In the genomic region with DNA sequence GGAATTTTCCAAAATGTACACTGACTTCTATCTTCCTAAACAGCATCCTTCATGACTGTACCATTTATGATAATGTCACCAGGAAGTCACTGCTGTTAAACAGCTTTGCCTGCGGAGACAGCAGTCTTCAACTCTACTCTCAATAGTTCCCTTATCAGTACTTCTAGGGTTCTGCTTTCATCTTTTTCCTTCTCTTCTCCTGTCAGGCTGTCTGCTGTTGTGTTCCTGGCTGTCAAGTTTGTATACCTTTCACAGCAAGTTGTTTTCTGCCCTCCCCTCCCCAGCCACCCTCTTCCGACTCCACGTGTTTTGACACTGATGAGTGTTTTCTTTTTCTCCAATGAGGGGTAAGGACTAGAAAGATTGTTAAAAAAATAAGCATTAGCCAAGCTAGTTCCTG, we compare ENCODE assay signal across 2 cellular contexts.
TF ChIP-seq lines count a peak whose summit lies in the region.

No MANE protein-coding gene starts in this region.

TF ChIP-seq in GM12878, 131 proteins besides CTCF, POLR2A, EP300 and RAD21 (continues in another document):
- TF ChIP-seq, protein P1, sequence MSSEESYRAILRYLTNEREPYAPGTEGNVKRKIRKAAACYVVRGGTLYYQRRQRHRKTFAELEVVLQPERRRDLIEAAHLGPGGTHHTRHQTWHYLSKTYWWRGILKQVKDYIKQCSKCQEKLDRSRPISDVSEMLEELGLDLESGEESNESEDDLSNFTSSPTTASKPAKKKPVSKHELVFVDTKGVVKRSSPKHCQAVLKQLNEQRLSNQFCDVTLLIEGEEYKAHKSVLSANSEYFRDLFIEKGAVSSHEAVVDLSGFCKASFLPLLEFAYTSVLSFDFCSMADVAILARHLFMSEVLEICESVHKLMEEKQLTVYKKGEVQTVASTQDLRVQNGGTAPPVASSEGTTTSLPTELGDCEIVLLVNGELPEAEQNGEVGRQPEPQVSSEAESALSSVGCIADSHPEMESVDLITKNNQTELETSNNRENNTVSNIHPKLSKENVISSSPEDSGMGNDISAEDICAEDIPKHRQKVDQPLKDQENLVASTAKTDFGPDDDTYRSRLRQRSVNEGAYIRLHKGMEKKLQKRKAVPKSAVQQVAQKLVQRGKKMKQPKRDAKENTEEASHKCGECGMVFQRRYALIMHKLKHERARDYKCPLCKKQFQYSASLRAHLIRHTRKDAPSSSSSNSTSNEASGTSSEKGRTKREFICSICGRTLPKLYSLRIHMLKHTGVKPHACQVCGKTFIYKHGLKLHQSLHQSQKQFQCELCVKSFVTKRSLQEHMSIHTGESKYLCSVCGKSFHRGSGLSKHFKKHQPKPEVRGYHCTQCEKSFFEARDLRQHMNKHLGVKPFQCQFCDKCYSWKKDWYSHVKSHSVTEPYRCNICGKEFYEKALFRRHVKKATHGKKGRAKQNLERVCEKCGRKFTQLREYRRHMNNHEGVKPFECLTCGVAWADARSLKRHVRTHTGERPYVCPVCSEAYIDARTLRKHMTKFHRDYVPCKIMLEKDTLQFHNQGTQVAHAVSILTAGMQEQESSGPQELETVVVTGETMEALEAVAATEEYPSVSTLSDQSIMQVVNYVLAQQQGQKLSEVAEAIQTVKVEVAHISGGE (CRISPR knock-in tag; IDR thresholded peaks at IDR 0.05): no peak
- TF ChIP-seq, protein P2, sequence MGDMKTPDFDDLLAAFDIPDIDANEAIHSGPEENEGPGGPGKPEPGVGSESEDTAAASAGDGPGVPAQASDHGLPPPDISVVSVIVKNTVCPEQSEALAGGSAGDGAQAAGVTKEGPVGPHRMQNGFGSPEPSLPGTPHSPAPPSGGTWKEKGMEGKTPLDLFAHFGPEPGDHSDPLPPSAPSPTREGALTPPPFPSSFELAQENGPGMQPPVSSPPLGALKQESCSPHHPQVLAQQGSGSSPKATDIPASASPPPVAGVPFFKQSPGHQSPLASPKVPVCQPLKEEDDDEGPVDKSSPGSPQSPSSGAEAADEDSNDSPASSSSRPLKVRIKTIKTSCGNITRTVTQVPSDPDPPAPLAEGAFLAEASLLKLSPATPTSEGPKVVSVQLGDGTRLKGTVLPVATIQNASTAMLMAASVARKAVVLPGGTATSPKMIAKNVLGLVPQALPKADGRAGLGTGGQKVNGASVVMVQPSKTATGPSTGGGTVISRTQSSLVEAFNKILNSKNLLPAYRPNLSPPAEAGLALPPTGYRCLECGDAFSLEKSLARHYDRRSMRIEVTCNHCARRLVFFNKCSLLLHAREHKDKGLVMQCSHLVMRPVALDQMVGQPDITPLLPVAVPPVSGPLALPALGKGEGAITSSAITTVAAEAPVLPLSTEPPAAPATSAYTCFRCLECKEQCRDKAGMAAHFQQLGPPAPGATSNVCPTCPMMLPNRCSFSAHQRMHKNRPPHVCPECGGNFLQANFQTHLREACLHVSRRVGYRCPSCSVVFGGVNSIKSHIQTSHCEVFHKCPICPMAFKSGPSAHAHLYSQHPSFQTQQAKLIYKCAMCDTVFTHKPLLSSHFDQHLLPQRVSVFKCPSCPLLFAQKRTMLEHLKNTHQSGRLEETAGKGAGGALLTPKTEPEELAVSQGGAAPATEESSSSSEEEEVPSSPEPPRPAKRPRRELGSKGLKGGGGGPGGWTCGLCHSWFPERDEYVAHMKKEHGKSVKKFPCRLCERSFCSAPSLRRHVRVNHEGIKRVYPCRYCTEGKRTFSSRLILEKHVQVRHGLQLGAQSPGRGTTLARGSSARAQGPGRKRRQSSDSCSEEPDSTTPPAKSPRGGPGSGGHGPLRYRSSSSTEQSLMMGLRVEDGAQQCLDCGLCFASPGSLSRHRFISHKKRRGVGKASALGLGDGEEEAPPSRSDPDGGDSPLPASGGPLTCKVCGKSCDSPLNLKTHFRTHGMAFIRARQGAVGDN (IDR thresholded peaks at IDR 0.05): no peak
- no peak for TF ChIP-seq TBL1XR1 (IDR thresholded peaks at IDR 0.05; ENCODE audit: low read depth, low read length)
- no peak for TF ChIP-seq TAF1 (IDR thresholded peaks at IDR 0.05; ENCODE audit: borderline replicate concordance, low read depth, low read length)
- no peak for TF ChIP-seq PAX8 (IDR thresholded peaks at IDR 0.05)
- TF ChIP-seq PAX5 (IDR thresholded peaks at IDR 0.05; ENCODE audit: borderline replicate concordance, low read depth, low read length): no peak
- no peak for TF ChIP-seq IKZF2 (IDR thresholded peaks at IDR 0.05)
- TF ChIP-seq, protein P3, sequence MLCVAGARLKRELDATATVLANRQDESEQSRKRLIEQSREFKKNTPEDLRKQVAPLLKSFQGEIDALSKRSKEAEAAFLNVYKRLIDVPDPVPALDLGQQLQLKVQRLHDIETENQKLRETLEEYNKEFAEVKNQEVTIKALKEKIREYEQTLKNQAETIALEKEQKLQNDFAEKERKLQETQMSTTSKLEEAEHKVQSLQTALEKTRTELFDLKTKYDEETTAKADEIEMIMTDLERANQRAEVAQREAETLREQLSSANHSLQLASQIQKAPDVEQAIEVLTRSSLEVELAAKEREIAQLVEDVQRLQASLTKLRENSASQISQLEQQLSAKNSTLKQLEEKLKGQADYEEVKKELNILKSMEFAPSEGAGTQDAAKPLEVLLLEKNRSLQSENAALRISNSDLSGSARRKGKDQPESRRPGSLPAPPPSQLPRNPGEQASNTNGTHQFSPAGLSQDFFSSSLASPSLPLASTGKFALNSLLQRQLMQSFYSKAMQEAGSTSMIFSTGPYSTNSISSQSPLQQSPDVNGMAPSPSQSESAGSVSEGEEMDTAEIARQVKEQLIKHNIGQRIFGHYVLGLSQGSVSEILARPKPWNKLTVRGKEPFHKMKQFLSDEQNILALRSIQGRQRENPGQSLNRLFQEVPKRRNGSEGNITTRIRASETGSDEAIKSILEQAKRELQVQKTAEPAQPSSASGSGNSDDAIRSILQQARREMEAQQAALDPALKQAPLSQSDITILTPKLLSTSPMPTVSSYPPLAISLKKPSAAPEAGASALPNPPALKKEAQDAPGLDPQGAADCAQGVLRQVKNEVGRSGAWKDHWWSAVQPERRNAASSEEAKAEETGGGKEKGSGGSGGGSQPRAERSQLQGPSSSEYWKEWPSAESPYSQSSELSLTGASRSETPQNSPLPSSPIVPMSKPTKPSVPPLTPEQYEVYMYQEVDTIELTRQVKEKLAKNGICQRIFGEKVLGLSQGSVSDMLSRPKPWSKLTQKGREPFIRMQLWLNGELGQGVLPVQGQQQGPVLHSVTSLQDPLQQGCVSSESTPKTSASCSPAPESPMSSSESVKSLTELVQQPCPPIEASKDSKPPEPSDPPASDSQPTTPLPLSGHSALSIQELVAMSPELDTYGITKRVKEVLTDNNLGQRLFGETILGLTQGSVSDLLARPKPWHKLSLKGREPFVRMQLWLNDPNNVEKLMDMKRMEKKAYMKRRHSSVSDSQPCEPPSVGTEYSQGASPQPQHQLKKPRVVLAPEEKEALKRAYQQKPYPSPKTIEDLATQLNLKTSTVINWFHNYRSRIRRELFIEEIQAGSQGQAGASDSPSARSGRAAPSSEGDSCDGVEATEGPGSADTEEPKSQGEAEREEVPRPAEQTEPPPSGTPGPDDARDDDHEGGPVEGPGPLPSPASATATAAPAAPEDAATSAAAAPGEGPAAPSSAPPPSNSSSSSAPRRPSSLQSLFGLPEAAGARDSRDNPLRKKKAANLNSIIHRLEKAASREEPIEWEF (IDR thresholded peaks at IDR 0.05; ENCODE audit: insufficient replicate concordance, low read depth, low read length): no peak
- no peak for TF ChIP-seq HDAC2 (IDR thresholded peaks at IDR 0.05)
- no peak for TF ChIP-seq BMI1 (IDR thresholded peaks at IDR 0.05; ENCODE audit: borderline replicate concordance)
- TF ChIP-seq YY1 (IDR thresholded peaks at IDR 0.05; ENCODE audit: low read depth, low read length): no peak
- no peak for TF ChIP-seq MYB (IDR thresholded peaks at IDR 0.05; ENCODE audit: borderline replicate concordance, low read depth, low read length)
- no peak for TF ChIP-seq IKZF1 (conservative IDR thresholded peaks at IDR 0.05)
- TF ChIP-seq LARP7 (IDR thresholded peaks at IDR 0.05): no peak

TF ChIP-seq in HEK293T, 16 proteins besides CTCF, POLR2A, EP300 and RAD21:
- TF ChIP-seq SP1 (IDR thresholded peaks at IDR 0.05): no peak
- TF ChIP-seq SUZ12 (IDR thresholded peaks at IDR 0.05): no peak
- no peak for TF ChIP-seq TARDBP (IDR thresholded peaks at IDR 0.05)
